In genomic region chr14:50312734-50313054, GRCh38 we compare ENCODE assay signal across 8 cellular contexts. TPM values are rescaled to one million over a fixed set of nuclear protein-coding genes. Genes with fewer than 3 reads are reported as not detected.
DNase-seq lines count a peak whose midpoint lies in the region; ATAC-seq and TF ChIP-seq lines count a peak whose summit lies in the region.

No MANE protein-coding gene starts in this region.

- H3K36me3 ChIP-seq in muscle layer of duodenum (ENCODE audit: control insufficient read depth in 1 of 2, insufficient read depth in 2 of 2, low read length in 2 of 2) = no peaks in the 10 kb centered on the region

- peak overlapping the region; percentile 99 for H3K27ac Mint-ChIP-seq in chondrocyte (ENCODE audit: unreplicated experiment)

- no peaks in the 10 kb centered on the region for H3K27me3 Mint-ChIP-seq in chondrocyte (ENCODE audit: low read depth)

- H3K36me3 Mint-ChIP-seq in chondrocyte (ENCODE audit: low read depth) = peaks cover 6% of the 10 kb centered on the region

- DNase-seq in NCI-H345 treated with DMSO at 0.1 percent for 48 hours (lab: John Stamatoyannopoulos, UW; ENCODE audit: unreplicated experiment) (peak; percentile 55), NCI-H345 (lab: John Stamatoyannopoulos, UW) (no peak), NCI-H526 treated with DMSO at 0.1 percent for 48 hours (lab: John Stamatoyannopoulos, UW) (peak; percentile 88), chondrocyte (ENCODE audit: low spot score) (no peak), NCI-H774 (lab: John Stamatoyannopoulos, UW) (no peak)

- H3K4me3 Mint-ChIP-seq in chondrocyte (ENCODE audit: unreplicated experiment) = peak overlapping the region; percentile 89

- TF ChIP-seq CTCF in chondrocyte (IDR thresholded peaks at IDR 0.05) = peak; percentile 28

- peaks cover 0 to 11% of the 10 kb centered on the region in 2 donors for H3K4me1 ChIP-seq in muscle layer of duodenum (ENCODE audit: control insufficient read depth in 1 of 2, insufficient read depth in 2 of 2, low read length in 2 of 2)

- H3K9me3 Mint-ChIP-seq in chondrocyte (ENCODE audit: low read depth) = peaks cover 9% of the 10 kb centered on the region

- peaks cover 23% of the 10 kb centered on the region for H3K4me1 Mint-ChIP-seq in chondrocyte (ENCODE audit: low read depth)

- H3K27ac ChIP-seq in muscle layer of duodenum (ENCODE audit: low read length) = peak overlapping the region; percentile 71

- H3K9me3 ChIP-seq in muscle layer of duodenum (ENCODE audit: control insufficient read depth in 1 of 2, low read length in 2 of 2) = no peaks in the 10 kb centered on the region

- peak; percentile 23 for ATAC-seq in HG02610 (IDR thresholded peaks at IDR 0.05; ENCODE audit: unreplicated experiment)
- ATAC-seq in HG02588 (IDR thresholded peaks at IDR 0.05; ENCODE audit: unreplicated experiment) = no peak

- H3K27me3 ChIP-seq in muscle layer of duodenum (ENCODE audit: low read depth, low read length) = no peaks in the 10 kb centered on the region

- peak overlapping the region; percentile 84 to 85 for H3K4me3 ChIP-seq in muscle layer of duodenum (ENCODE audit: low read depth in 1 of 2, low read length in 2 of 2)

RNA-seq across cellular contexts. Expression of gene DMAC2L, which starts 0.6 kb away (rescaled TPM):
- 9.9 to 17.3 TPM (median 13.5 TPM) in 3 replicates for total RNA-seq in chondrocyte

RNA-seq across cellular contexts. Expression of gene L2HGDH, which starts 0.7 kb away (rescaled TPM):
- 5.4 to 5.9 TPM (median 5.8 TPM) in 3 replicates for total RNA-seq in chondrocyte

Comparison
In these comparisons a context has a peak if more than half of its experiments do, and no peak if none do; other contexts are left out.
1. DNase-seq: peak in NCI-H345 treated with DMSO at 0.1 percent for 48 hours (single experiment) and NCI-H526 treated with DMSO at 0.1 percent for 48 hours (single experiment); none in NCI-H345 (single experiment), chondrocyte (single experiment) and NCI-H774 (single experiment).